In genomic region chr11:62340269-62340901, GRCh38 we compare ENCODE assay signal across 8 cellular contexts. TPM values are rescaled to one million over a fixed set of nuclear protein-coding genes. Genes with fewer than 3 reads are reported as not detected.
A peak's percentile ranks its signal among the peaks of the same experiment; 100 is the strongest.
DNase-seq lines count a peak whose midpoint lies in the region; ATAC-seq, FAIRE-seq and TF ChIP-seq lines count a peak whose summit lies in the region.

No MANE protein-coding gene starts in this region.

- H3K23ac ChIP-seq in H1 (ENCODE audit: insufficient read length) = no peak overlapping the region

- no peak overlapping the region for H3K14ac ChIP-seq in H1 (ENCODE audit: insufficient read length)

- H2AK5ac ChIP-seq in H1 (ENCODE audit: low read depth, low read length) = no peak overlapping the region

- peak; percentile 34 to 83 (median 81) for TF ChIP-seq CTCF in H1 (IDR thresholded peaks at IDR 0.05; ENCODE audit: control extremely low read depth in 1 of 3, insufficient read depth in 1 of 3, low read depth in 1 of 3, low read length in 3 of 3)

- no peak overlapping the region for H4K91ac ChIP-seq in H1 (replicated peaks; ENCODE audit: insufficient read length, low read length)

- no peak overlapping the region for H3K27ac Mint-ChIP-seq in activated CD8-positive, alpha-beta T cell treated with anti-CD3 and anti-CD28 coated beads, Interleukin-2, amount 10 ng/mL, durations not matched to agents 7 days and 5 days

- H4K8ac ChIP-seq in H1 (ENCODE audit: extremely low read depth, insufficient read depth, low read length) = no peak overlapping the region

- TF ChIP-seq POLR2A in H1 (IDR thresholded peaks at IDR 0.05; ENCODE audit: control extremely low read depth in 1 of 2, low read depth in 2 of 2, low read length in 2 of 2) = no peak

- peaks cover 12% of the 10 kb centered on the region for H3K4me1 Mint-ChIP-seq in activated CD8-positive, alpha-beta T cell treated with anti-CD3 and anti-CD28 coated beads, Interleukin-2, amount 10 ng/mL, durations not matched to agents 7 days and 5 days (ENCODE audit: low read depth)

- H3K79me2 ChIP-seq in H1 (ENCODE audit: control insufficient read depth in 1 of 2, insufficient read depth in 2 of 2, low read length in 2 of 2) = no peaks in the 10 kb centered on the region; a peak in 1 of 4 replicates

- H3K27ac ChIP-seq in H1 (ENCODE audit: low read depth, low read length) = no peak overlapping the region

- H2BK12ac ChIP-seq in H1 (ENCODE audit: low read depth, low read length) = no peak overlapping the region

- no peak overlapping the region for H3K4ac ChIP-seq in H1 (replicated peaks; ENCODE audit: insufficient read length, low read depth, low read length)

- WGBS in H1 (ENCODE audit: extremely low coverage in 1 of 2, insufficient coverage in 1 of 2, insufficient read length in 1 of 2, insufficient replicate concordance in 2 of 2, low coverage in 1 of 2, low lambda C conversion rate in 2 of 2, missing lambda C conversion rate in 1 of 2), 2 experiments = 65% methylated on average over 6 of the region's 6 CpGs; no CpG with 5 or more reads in 1 of the 2 experiments

- peaks cover 0 to 4% (median 0%) of the 10 kb centered on the region in 4 experiments; a peak in 4 of 7 replicates for H3K4me1 ChIP-seq in H1 (replicated peaks in 1 of 4; ENCODE audit: control insufficient read depth in 3 of 4, insufficient read depth in 4 of 4, low read length in 3 of 4)

- peaks cover 4% of the 10 kb centered on the region; the same call in 1 of the 2 replicates for H3K23me2 ChIP-seq in H1 (ENCODE audit: low read depth, low read length)

- H2BK120ac ChIP-seq in H1 (replicated peaks; ENCODE audit: low read depth, low read length) = no peak overlapping the region

- H3K27me3 ChIP-seq in H1 (replicated peaks in 1 of 4; ENCODE audit: control insufficient read depth in 3 of 4, extremely low read depth in 1 of 4, insufficient read depth in 3 of 4, low read length in 3 of 4) = peaks cover 0 to 10% (median 4%) of the 10 kb centered on the region in 4 experiments; a peak in 3 of 7 replicates

- H3K9me3 ChIP-seq in H1 (ENCODE audit: insufficient read depth in 2 of 2, low read depth in 1 of 2, low read length in 1 of 2) = no peaks in the 10 kb centered on the region

- POLR2A ChIA-PET in activated CD8-positive, alpha-beta T cell treated with anti-CD3 and anti-CD28 coated beads, Interleukin-2, amount 10 ng/mL, durations not matched to agents 7 days and 5 days (lab: Charles Lee) = no interaction called here
- POLR2A ChIA-PET in H1 (lab: Charles Lee; ENCODE audit: partially characterized antibody) = interaction anchor here (0.7 kb wide), 2 partner anchors 18 to 20 kb away, joined by 3 read pairs; no protein-coding TSS in a partner anchor

- peak; percentile 50 for ATAC-seq in activated CD8-positive, alpha-beta T cell treated with anti-CD3 and anti-CD28 coated beads, Interleukin-2, amount 10 ng/mL, durations not matched to agents 7 days and 5 days
- ATAC-seq in HG03565 (IDR thresholded peaks at IDR 0.05; ENCODE audit: unreplicated experiment) = no peak

- H4K20me1 ChIP-seq in H1 (replicated peaks in 1 of 2; ENCODE audit: control insufficient read depth in 1 of 2, insufficient read depth in 2 of 2, low read length in 2 of 2) = no peaks in the 10 kb centered on the region

- H3K36me3 ChIP-seq in H1 (ENCODE audit: control insufficient read depth in 2 of 4, insufficient read depth in 4 of 4, low read length in 3 of 4) = no peaks in the 10 kb centered on the region; a peak in 2 of 8 replicates

- no peak overlapping the region for H2BK5ac ChIP-seq in H1 (ENCODE audit: low read depth, low read length)

- TF ChIP-seq EP300 in H1 (IDR thresholded peaks at IDR 0.05; ENCODE audit: borderline replicate concordance in 1 of 2, low read depth in 2 of 2, low read length in 2 of 2) = no peak

- H2AFZ ChIP-seq in H1 (ENCODE audit: low read length) = no peak overlapping the region

- H3K79me1 ChIP-seq in H1 (ENCODE audit: low read depth, low read length) = no peaks in the 10 kb centered on the region

- FAIRE-seq in H1 (lab: Jason Lieb, UNC) = no peak

- CTCF ChIA-PET in activated CD8-positive, alpha-beta T cell treated with anti-CD3 and anti-CD28 coated beads, Interleukin-2, amount 10 ng/mL, durations not matched to agents 7 days and 5 days (lab: Charles Lee) = interaction anchor here (0.9 to 4.6 kb wide), 15 partner anchors 10 to 84 kb away, joined by 3 to 50 read pairs (median 6); no protein-coding TSS in a partner anchor
- CTCF ChIA-PET in H1 (lab: Charles Lee; ENCODE audit: partially characterized antibody) = interaction anchor here (0.6 to 5.5 kb wide), 32 partner anchors 8 to 1193 kb away, joined by 3 to 82 read pairs (median 4); partner anchors contain the start of gene SCGB1A1

- no peak overlapping the region for H3K9ac ChIP-seq in H1 (replicated peaks in 1 of 4; ENCODE audit: extremely low read depth in 1 of 4, low read depth in 3 of 4, low read length in 3 of 4)

- no peak overlapping the region for H2BK20ac ChIP-seq in H1 (ENCODE audit: low read length)

- H3K27me3 Mint-ChIP-seq in activated CD8-positive, alpha-beta T cell treated with anti-CD3 and anti-CD28 coated beads, Interleukin-2, amount 10 ng/mL, durations not matched to agents 7 days and 5 days (ENCODE audit: low read depth) = peaks cover 13% of the 10 kb centered on the region

- no peaks in the 10 kb centered on the region for H3K9me3 Mint-ChIP-seq in activated CD8-positive, alpha-beta T cell treated with anti-CD3 and anti-CD28 coated beads, Interleukin-2, amount 10 ng/mL, durations not matched to agents 7 days and 5 days (ENCODE audit: insufficient read depth)

- TF ChIP-seq RAD21 in H1 (IDR thresholded peaks at IDR 0.05 in 1 of 2, conservative IDR thresholded peaks at IDR 0.05 in 1 of 2; ENCODE audit: low read depth in 2 of 2, low read length in 2 of 2) = peak; percentile 59 to 67

- DNase-seq in NCI-H510A treated with DMSO at 0.1 percent for 48 hours (lab: John Stamatoyannopoulos, UW) (peak; percentile 17), NCI-H510A (lab: John Stamatoyannopoulos, UW) (no peak), NCI-H2227 treated with DMSO at 0.1 percent for 48 hours (lab: John Stamatoyannopoulos, UW) (peak; percentile 2), H1 (ENCODE audit: low read depth in 1 of 2, low spot score in 2 of 2) (peak in 1 of 2 experiments; percentile 57), myocyte (ENCODE audit: low read depth) (peak; percentile 31)
- peak; percentile 72 for DNase-seq in activated CD8-positive, alpha-beta T cell treated with anti-CD3 and anti-CD28 coated beads, Interleukin-2, amount 10 ng/mL, durations not matched to agents 7 days and 5 days
- DNase-seq in stimulated activated naive CD4-positive, alpha-beta T cell treated with Interleukin-2 at 50 U/mL for 16 hours (lab: John Stamatoyannopoulos, UW) = peak; percentile 40

- peaks cover 4% of the 10 kb centered on the region for H3K36me3 Mint-ChIP-seq in activated CD8-positive, alpha-beta T cell treated with anti-CD3 and anti-CD28 coated beads, Interleukin-2, amount 10 ng/mL, durations not matched to agents 7 days and 5 days (ENCODE audit: low read depth)

- H3K56ac ChIP-seq in H1 (replicated peaks; ENCODE audit: insufficient read length, low read depth, low read length) = no peak overlapping the region

- H3K4me3 ChIP-seq in H1 (ENCODE audit: extremely low read depth in 1 of 4, insufficient read depth in 2 of 4, low read depth in 3 of 4, low read length in 4 of 4) = no peak overlapping the region

- no peak overlapping the region for H3K4me3 Mint-ChIP-seq in activated CD8-positive, alpha-beta T cell treated with anti-CD3 and anti-CD28 coated beads, Interleukin-2, amount 10 ng/mL, durations not matched to agents 7 days and 5 days

- H3K4me2 ChIP-seq in H1 (ENCODE audit: insufficient read depth in 1 of 2, low read depth in 2 of 2, low read length in 2 of 2) = no peak overlapping the region

- no peak overlapping the region for H2BK15ac ChIP-seq in H1 (ENCODE audit: low read length)

- H4K5ac ChIP-seq in H1 (ENCODE audit: insufficient read length, low read depth, low read length) = no peak overlapping the region

- no peak overlapping the region for H3K18ac ChIP-seq in H1 (ENCODE audit: extremely low read depth, low read length)

TF ChIP-seq in H1, 55 proteins besides CTCF, POLR2A, EP300 and RAD21 (continues in another document):
- TF ChIP-seq MAX (IDR thresholded peaks at IDR 0.05) (no peak), KDM5A (IDR thresholded peaks at IDR 0.05; ENCODE audit: low read length) (no peak), SIN3A (conservative IDR thresholded peaks at IDR 0.05 in 1 of 2, IDR thresholded peaks at IDR 0.05 in 1 of 2; ENCODE audit: low read depth in 1 of 2, low read length in 2 of 2) (0 out of 4 replicates have a peak, but pooled peaks of 1 of the 2 experiments have one; percentile 48), SP1 (IDR thresholded peaks at IDR 0.05; ENCODE audit: low read depth, low read length) (no peak)

RNA-seq across cellular contexts. Expression of gene ASRGL1, which starts 3.1 kb away (rescaled TPM):
- 10 to 100 TPM; 11.5 to 12.4 TPM for total RNA-seq in activated CD8-positive, alpha-beta T cell treated with anti-CD3 and anti-CD28 coated beads, Interleukin-2, amount 10 ng/mL, durations not matched to agents 7 days and 5 days
- total RNA-seq in H1 (2021; fragmentation: NEBNext Ultra II Directional; extraction: Animal tissue kit (Norgen Biotek cat#: 25700)) = 23.5 and 27.2 TPM in 2 replicates
- polyA plus RNA-seq in H1 (2011; rRNA removed) = 19.9 and 24.0 TPM in 2 replicates
- polyA plus RNA-seq in H1 (2011; cell fraction: cytosol; rRNA removed) = 35.0 TPM
- 31.5 TPM for polyA plus RNA-seq in H1 (2011; cell fraction: nucleus; rRNA removed)
- polyA plus RNA-seq in H1 (2012, experiment 1 of 2) = 23.4 to 31.1 TPM (median 26.9 TPM) in 4 replicates
- polyA plus RNA-seq in H1 (2012, experiment 2 of 2) = 9.3 TPM
- polyA plus RNA-seq in H1 (2013, experiment 1 of 2) = 23.8 TPM
- polyA plus RNA-seq in H1 (2013, experiment 2 of 2) = 25.9 TPM
- polyA minus RNA-seq in H1 (2011; rRNA and poly(A)+ RNA removed) = 17.4 and 22.0 TPM in 2 replicates
- 11.4 TPM for polyA minus RNA-seq in H1 (2011; cell fraction: cytosol; rRNA and poly(A)+ RNA removed)
- 19.1 TPM for polyA minus RNA-seq in H1 (2011; cell fraction: nucleus; rRNA and poly(A)+ RNA removed)
- 0.10 TPM in 1 of 2 replicates, not detected in the other for total RNA-seq in myocyte
- polyA plus RNA-seq in myocyte (2012) = 0.78 TPM

RNA-seq across cellular contexts. Expression of gene SCGB1D4, which starts 41.5 kb away (rescaled TPM):
- not detected for total RNA-seq in activated CD8-positive, alpha-beta T cell treated with anti-CD3 and anti-CD28 coated beads, Interleukin-2, amount 10 ng/mL, durations not matched to agents 7 days and 5 days
- not detected in 2 replicates for total RNA-seq in H1 (2021; fragmentation: NEBNext Ultra II Directional; extraction: Animal tissue kit (Norgen Biotek cat#: 25700))
- polyA plus RNA-seq in H1 (2011; rRNA removed) = not detected in 2 replicates
- not detected for polyA plus RNA-seq in H1 (2011; cell fraction: cytosol; rRNA removed)
- polyA plus RNA-seq in H1 (2011; cell fraction: nucleus; rRNA removed) = not detected
- not detected in 4 replicates for polyA plus RNA-seq in H1 (2012, experiment 1 of 2)
- not detected for polyA plus RNA-seq in H1 (2012, experiment 2 of 2)
- not detected for polyA plus RNA-seq in H1 (2013, experiment 1 of 2)
- polyA plus RNA-seq in H1 (2013, experiment 2 of 2) = not detected
- not detected in 2 replicates for polyA minus RNA-seq in H1 (2011; rRNA and poly(A)+ RNA removed)
- polyA minus RNA-seq in H1 (2011; cell fraction: cytosol; rRNA and poly(A)+ RNA removed) = not detected
- polyA minus RNA-seq in H1 (2011; cell fraction: nucleus; rRNA and poly(A)+ RNA removed) = not detected
- total RNA-seq in myocyte = not detected in 2 replicates
- polyA plus RNA-seq in myocyte (2012) = not detected
